27 cellular contexts compared by ENCODE assay signal in genomic region chr10:87594864-87595263, GRCh38.
A peak's percentile ranks its signal among the peaks of the same experiment; 100 is the strongest.
DNase-seq lines count a peak whose midpoint lies in the region; TF ChIP-seq lines count a peak whose summit lies in the region.
"Had no signal": no experiment of that assay in that cellular context is flagged by ENCODE, and none has a peak within 500 bp of the region (broad histone marks: within the 10 kb centered on the region; RNA-seq: fewer than 3 reads in every experiment).

No MANE protein-coding gene starts in this region.

- 26% methylated on average over 2 of the region's 2 CpGs for WGBS in liver

- TF ChIP-seq CTCF in chondrocyte (IDR thresholded peaks at IDR 0.05), result no peak
- TF ChIP-seq CTCF in liver (IDR thresholded peaks at IDR 0.05; ENCODE audit: low read depth, low read length, missing input control), result no peak
- no peak for TF ChIP-seq CTCF in tibial artery (IDR thresholded peaks at IDR 0.05)

- H3K27me3 Mint-ChIP-seq in chondrocyte (ENCODE audit: low read depth), result peaks cover 2% of the 10 kb centered on the region
- peaks cover 6 to 28% of the 10 kb centered on the region in 2 donors for H3K27me3 Mint-ChIP-seq in CD8-positive, alpha-beta memory T cell

- no peaks in the 10 kb centered on the region for H3K36me3 Mint-ChIP-seq in chondrocyte (ENCODE audit: low read depth)
- H3K36me3 Mint-ChIP-seq in CD8-positive, alpha-beta memory T cell, result no peaks in the 10 kb centered on the region

- peak in 1 of 2 donors; percentile 21 for TF ChIP-seq RAD21 in liver (IDR thresholded peaks at IDR 0.05)

- H3K9me3 ChIP-seq in liver (ENCODE audit: control insufficient read depth in 4 of 4, low read length in 3 of 4), result no peaks in the 10 kb centered on the region
- H3K9me3 ChIP-seq in tibial artery, result no peaks in the 10 kb centered on the region
- no peaks in the 10 kb centered on the region for H3K9me3 ChIP-seq in CD8-positive, alpha-beta memory T cell (ENCODE audit: low read length)
- H3K9me3 ChIP-seq: BLaER1 treated with 17β-estradiol and CSF1 and Interleukin-3, amounts not matched to agents 10 nM and 100 nM; Caco-2; thoracic aorta had no signal

- H3K27me3 ChIP-seq in liver (ENCODE audit: control insufficient read depth in 4 of 4, insufficient read depth in 4 of 4, low read length in 3 of 4) (no peaks in the 10 kb centered on the region), tibial artery (no peaks in the 10 kb centered on the region)
- no peaks in the 10 kb centered on the region for H3K27me3 ChIP-seq in CD8-positive, alpha-beta memory T cell (ENCODE audit: insufficient read depth, low read length, poor library complexity, severe bottlenecking)
- H3K27me3 ChIP-seq: BLaER1 treated with 17β-estradiol and CSF1 and Interleukin-3, amounts not matched to agents 10 nM and 100 nM had no signal

- peak; percentile 34 for DNase-seq in LHCN-M2 (ENCODE audit: low read depth)
- DNase-seq in chondrocyte (ENCODE audit: low spot score), result no peak
- no peak for DNase-seq in tibial artery
- DNase-seq in activated CD8-positive, alpha-beta memory T cell treated with anti-CD3 and anti-CD28 coated beads for 24 hours, result no peak
- no peak for DNase-seq in glomerular visceral epithelial cell (ENCODE audit: extremely low spot score)
- DNase-seq in CD8-positive, alpha-beta memory T cell, result no peak
- DNase-seq: activated CD4-positive, alpha-beta T cell treated with anti-CD3 and anti-CD28 coated beads, Interleukin-2, amount 50 U/mL, for 1 hour; activated naive CD4-positive, alpha-beta T cell treated with anti-CD3 and anti-CD28 coated beads for 36 hours; amniotic stem cell; Caco-2; caudate nucleus; dermis blood vessel endothelial cell; DMS79 treated with DMSO at 0.1 percent for 48 hours; GF-D8; glutamatergic neuron; kidney; mesenchymal stem cell; NCI-H1048; NCI-H1694 treated with DMSO at 0.1 percent for 48 hours; NCI-H2171; NCI-H524; stimulated activated naive CD8-positive, alpha-beta T cell treated with anti-CD3 and anti-CD28 coated beads, Interleukin-15, Interleukin-2, amounts not matched to agents 100 U/mL and 50 U/mL, for 24 hours had no signal

- POLR2A ChIA-PET in CD8-positive, alpha-beta memory T cell (lab: Charles Lee), result no interaction called here

- intact Hi-C loops in tibial artery (cut with DNase I; ENCODE audit: low total_unique reads), result no loop called here

- H3K4me3 ChIP-seq in liver (ENCODE audit: low read depth in 1 of 3, low read length in 3 of 3), result no peak overlapping the region
- no peak overlapping the region for H3K4me3 ChIP-seq in tibial artery
- H3K4me3 ChIP-seq in CD8-positive, alpha-beta memory T cell (ENCODE audit: low read length), result no peak overlapping the region
- H3K4me3 ChIP-seq: BLaER1 treated with 17β-estradiol and CSF1 and Interleukin-3, amounts not matched to agents 10 nM and 100 nM; skin epidermis; thoracic aorta had no signal

- peaks cover 12% of the 10 kb centered on the region for H3K4me1 Mint-ChIP-seq in chondrocyte (ENCODE audit: low read depth)
- H3K4me1 Mint-ChIP-seq in CD8-positive, alpha-beta memory T cell, result no peaks in the 10 kb centered on the region

- H3K27ac ChIP-seq in liver (ENCODE audit: low read depth in 1 of 2, low read length in 2 of 2) (peak overlapping the region; percentile 3 to 35), tibial artery (peak overlapping the region; percentile 15 to 72)
- H3K27ac ChIP-seq in CD8-positive, alpha-beta memory T cell (ENCODE audit: low read depth, low read length), result no peak overlapping the region
- H3K27ac ChIP-seq: BLaER1 treated with 17β-estradiol and CSF1 and Interleukin-3, amounts not matched to agents 10 nM and 100 nM; VCaP had no signal

- H3K9ac ChIP-seq in liver (ENCODE audit: low read depth in 1 of 2, low read length in 2 of 2), result no peak overlapping the region
- H3K9ac ChIP-seq: BLaER1 treated with 17β-estradiol and CSF1 and Interleukin-3, amounts not matched to agents 10 nM and 100 nM had no signal

- H3K36me3 ChIP-seq in liver (ENCODE audit: control insufficient read depth in 4 of 4, insufficient read depth in 3 of 4, low read depth in 1 of 4, low read length in 3 of 4), result no peaks in the 10 kb centered on the region
- no peaks in the 10 kb centered on the region for H3K36me3 ChIP-seq in tibial artery
- H3K36me3 ChIP-seq in CD8-positive, alpha-beta memory T cell (ENCODE audit: insufficient read depth, low read length), result no peaks in the 10 kb centered on the region
- H3K36me3 ChIP-seq: BLaER1 treated with 17β-estradiol and CSF1 and Interleukin-3, amounts not matched to agents 10 nM and 100 nM; thoracic aorta had no signal

- H3K9me3 Mint-ChIP-seq in chondrocyte (ENCODE audit: low read depth), result no peaks in the 10 kb centered on the region
- H3K9me3 Mint-ChIP-seq in CD8-positive, alpha-beta memory T cell, result peaks cover 0 to 3% (median 0%) of the 10 kb centered on the region in 5 donors
- H3K9me3 Mint-ChIP-seq: activated naive CD4-positive, alpha-beta T cell treated with anti-CD3 and anti-CD28 coated beads for 36 hours had no signal

- no peak overlapping the region for H3K4me3 Mint-ChIP-seq in chondrocyte (ENCODE audit: unreplicated experiment)
- H3K4me3 Mint-ChIP-seq in CD8-positive, alpha-beta memory T cell, result no peak overlapping the region
- H3K4me3 Mint-ChIP-seq: activated naive CD4-positive, alpha-beta T cell treated with anti-CD3 and anti-CD28 coated beads for 36 hours had no signal

- CTCF ChIA-PET in CD8-positive, alpha-beta memory T cell (lab: Charles Lee), result no interaction called here

- peak overlapping the region; percentile 27 for H3K27ac Mint-ChIP-seq in chondrocyte (ENCODE audit: unreplicated experiment)
- no peak overlapping the region for H3K27ac Mint-ChIP-seq in CD8-positive, alpha-beta memory T cell
- H3K27ac Mint-ChIP-seq: activated naive CD4-positive, alpha-beta T cell treated with anti-CD3 and anti-CD28 coated beads for 36 hours had no signal

- peaks cover 22 to 49% (median 41%) of the 10 kb centered on the region in 4 donors for H3K4me1 ChIP-seq in liver (ENCODE audit: control insufficient read depth in 4 of 4, insufficient read depth in 4 of 4, low read length in 3 of 4)
- peaks cover 0 to 53% (median 23%) of the 10 kb centered on the region in 4 donors for H3K4me1 ChIP-seq in tibial artery
- no peaks in the 10 kb centered on the region for H3K4me1 ChIP-seq in CD8-positive, alpha-beta memory T cell (ENCODE audit: insufficient read depth, low read length)

TF ChIP-seq in liver, 16 proteins besides CTCF, POLR2A, EP300 and RAD21:
- TF ChIP-seq HNF4A (conservative IDR thresholded peaks at IDR 0.05), result peak; percentile 67 to 77
- no peak for TF ChIP-seq FOXA1 (IDR thresholded peaks at IDR 0.05)
- TF ChIP-seq RXRA (IDR thresholded peaks at IDR 0.05), result peak in 1 of 2 donors; percentile 28
- no peak for TF ChIP-seq SP1 (IDR thresholded peaks at IDR 0.05)
- TF ChIP-seq TAF1 (conservative IDR thresholded peaks at IDR 0.05), result no peak
- TF ChIP-seq YY1 (IDR thresholded peaks at IDR 0.05), result peak; percentile 34
- TF ChIP-seq ATF3 (IDR thresholded peaks at IDR 0.05), result no peak
- no peak for TF ChIP-seq EGR1 (IDR thresholded peaks at IDR 0.05; ENCODE audit: low read depth in 2 of 2)
